ENCODE assay signal across 20 cellular contexts in the genomic region with DNA sequence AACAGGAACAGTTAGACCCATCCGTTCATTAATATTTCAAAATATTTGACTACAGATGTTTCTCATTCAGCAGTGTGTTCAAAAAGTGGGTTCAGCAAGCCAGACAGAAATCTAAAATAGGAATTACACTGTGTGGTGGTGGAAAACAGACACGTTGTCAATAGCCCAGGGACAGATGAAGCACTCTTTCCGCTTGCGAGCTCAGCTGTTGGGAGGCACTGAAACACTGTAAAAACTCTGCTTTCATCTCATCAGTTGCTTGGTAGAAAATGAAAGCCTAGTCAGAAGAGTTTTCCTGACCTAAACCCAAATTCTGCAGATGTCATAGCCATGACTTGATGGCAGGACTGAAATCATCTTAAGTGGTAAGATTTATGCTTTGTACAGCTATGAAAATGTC. TPM values are rescaled to one million over a fixed set of nuclear protein-coding genes. Genes with fewer than 3 reads are reported as not detected.
A peak's percentile ranks its signal among the peaks of the same experiment; 100 is the strongest.
DNase-seq lines count a peak whose midpoint lies in the region; ATAC-seq lines count a peak whose summit lies in the region.
"Had no signal": no experiment of that assay in that cellular context is flagged by ENCODE, and none has a peak within 500 bp of the region (broad histone marks: within the 10 kb centered on the region; RNA-seq: fewer than 3 reads in every experiment).

No MANE protein-coding gene starts in this region.

- peaks cover 17% of the 10 kb centered on the region for H3K36me3 Mint-ChIP-seq in activated naive CD4-positive, alpha-beta T cell treated with anti-CD3 and anti-CD28 coated beads for 36 hours (ENCODE audit: low read depth)

- no peak overlapping the region for H3K4me3 ChIP-seq in aorta (ENCODE audit: low read length in 2 of 2)
- H3K4me3 ChIP-seq: colonic mucosa, psoas muscle had no signal

- no peaks in the 10 kb centered on the region for H3K27me3 ChIP-seq in aorta (ENCODE audit: control insufficient read depth in 1 of 2, insufficient read depth in 2 of 2, low read length in 1 of 2)
- H3K27me3 ChIP-seq: colonic mucosa had no signal

- no peaks in the 10 kb centered on the region for H3K9me3 Mint-ChIP-seq in activated naive CD4-positive, alpha-beta T cell treated with anti-CD3 and anti-CD28 coated beads for 36 hours
- H3K9me3 Mint-ChIP-seq: H9; nephron progenitor cell; stimulated activated memory B cell treated with anti-CD40 and anti-IgM and Interleukin-4, amounts not matched to agents 10 μg/mL and 1 μg/mL and 100 μg/mL, for 72 hours had no signal

- ATAC-seq in aorta (ENCODE audit: low FRiP score) (peak; percentile 38), GM21619 (IDR thresholded peaks at IDR 0.05; ENCODE audit: unreplicated experiment) (no peak), HG03196 (IDR thresholded peaks at IDR 0.05; ENCODE audit: unreplicated experiment) (no peak)
- ATAC-seq: psoas muscle; stimulated activated memory B cell treated with anti-CD40 and anti-IgM and Interleukin-4, amounts not matched to agents 10 μg/mL and 1 μg/mL and 100 μg/mL, for 72 hours had no signal

- peak; percentile 13 for DNase-seq in activated naive CD4-positive, alpha-beta T cell treated with anti-CD3 and anti-CD28 coated beads for 36 hours
- DNase-seq in activated naive CD4-positive, alpha-beta T cell treated with anti-CD3 and anti-CD28 coated beads, Interleukin-2, amount 50 U/mL, for 16 hours: no peak
- DNase-seq in OCI-M1 (lab: John Stamatoyannopoulos, UW) (peak; percentile 77), foreskin melanocyte (peak; percentile 51), aorta (no peak)
- DNase-seq: AML-193; Caco-2; colonic mucosa; H9; kidney glomerular epithelial cell; mesendoderm; NCI-H1048; NCI-H2029 treated with DMSO at 0.1 percent for 48 hours; NCI-H446 treated with DMSO at 0.1 percent for 48 hours; nephron progenitor cell; psoas muscle; stimulated activated CD4-positive, alpha-beta T cell treated with anti-CD3 and anti-CD28 coated beads, Interleukin-12 subunit alpha, Interleukin-12 subunit beta, amount 100 ng/mL, for 4 hours had no signal

- H3K4me1 ChIP-seq in aorta (ENCODE audit: control insufficient read depth in 1 of 2, insufficient read depth in 2 of 2, low read length in 2 of 2): peaks cover 6 to 7% of the 10 kb centered on the region in 2 donors
- H3K4me1 ChIP-seq: colonic mucosa, psoas muscle had no signal

- no peak overlapping the region for H3K27ac Mint-ChIP-seq in activated naive CD4-positive, alpha-beta T cell treated with anti-CD3 and anti-CD28 coated beads for 36 hours
- H3K27ac Mint-ChIP-seq: nephron progenitor cell; stimulated activated memory B cell treated with anti-CD40 and anti-IgM and Interleukin-4, amounts not matched to agents 10 μg/mL and 1 μg/mL and 100 μg/mL, for 72 hours had no signal

- WGBS in aorta, 2 donors: 34 to 39% methylated on average over 4 of the region's 4 CpGs

- H3K27me3 Mint-ChIP-seq in activated naive CD4-positive, alpha-beta T cell treated with anti-CD3 and anti-CD28 coated beads for 36 hours (ENCODE audit: low read depth): no peaks in the 10 kb centered on the region
- H3K27me3 Mint-ChIP-seq: stimulated activated memory B cell treated with anti-CD40 and anti-IgM and Interleukin-4, amounts not matched to agents 10 μg/mL and 1 μg/mL and 100 μg/mL, for 72 hours had no signal

- CTCF ChIA-PET in activated naive CD4-positive, alpha-beta T cell treated with anti-CD3 and anti-CD28 coated beads for 36 hours (lab: Charles Lee): no interaction called here

- peak overlapping the region; percentile 85 to 93 for H3K27ac ChIP-seq in aorta (ENCODE audit: low read depth in 1 of 2, low read length in 2 of 2)
- H3K27ac ChIP-seq: colonic mucosa, psoas muscle had no signal

- H3K36me3 ChIP-seq in aorta (ENCODE audit: control insufficient read depth in 1 of 2, insufficient read depth in 2 of 2, low read length in 1 of 2): peaks cover 0 to 6% of the 10 kb centered on the region in 2 donors
- H3K36me3 ChIP-seq: colonic mucosa had no signal

- no peak overlapping the region for H3K4me3 Mint-ChIP-seq in activated naive CD4-positive, alpha-beta T cell treated with anti-CD3 and anti-CD28 coated beads for 36 hours
- H3K4me3 Mint-ChIP-seq: H9; nephron progenitor cell; stimulated activated memory B cell treated with anti-CD40 and anti-IgM and Interleukin-4, amounts not matched to agents 10 μg/mL and 1 μg/mL and 100 μg/mL, for 72 hours had no signal

- intact Hi-C loops in activated naive CD4-positive, alpha-beta T cell treated with anti-CD3 and anti-CD28 coated beads for 36 hours (cut with micrococcal nuclease): no loop called here
- intact Hi-C loops in aorta (cut with DNase I): loop anchor here in 1 of 2 donors (5.0 kb wide), 1 partner anchor 40 kb away; a partner anchor contains a TSS

- peaks cover 3% of the 10 kb centered on the region for H3K4me1 Mint-ChIP-seq in activated naive CD4-positive, alpha-beta T cell treated with anti-CD3 and anti-CD28 coated beads for 36 hours (ENCODE audit: low read depth)

- H3K9me3 ChIP-seq in aorta (ENCODE audit: control insufficient read depth, low read length): no peaks in the 10 kb centered on the region
- H3K9me3 ChIP-seq: Caco-2, colonic mucosa, psoas muscle had no signal

RNA-seq across cellular contexts. Expression of a gene that starts 38.5 kb away (rescaled TPM):
- under 1 TPM; 0.44 to 0.60 TPM for total RNA-seq in activated naive CD4-positive, alpha-beta T cell treated with anti-CD3 and anti-CD28 coated beads for 36 hours
- 1 to 10 TPM; 1.8 to 2.8 TPM for total RNA-seq in aorta
- 1 to 10 TPM; 1.1 to 3.4 TPM for polyA plus RNA-seq in aorta

RNA-seq across cellular contexts. Expression of a gene that starts 39.4 kb away (rescaled TPM):
- 10 to 100 TPM; 10.5 to 13.6 TPM for total RNA-seq in activated naive CD4-positive, alpha-beta T cell treated with anti-CD3 and anti-CD28 coated beads for 36 hours
- total RNA-seq in aorta: 10 to 100 TPM; 22.2 to 38.6 TPM
- 10 to 100 TPM; 18.9 to 40.5 TPM for polyA plus RNA-seq in aorta

Comparison
In these comparisons a context has a peak if more than half of its experiments do, and no peak if none do; other contexts are left out.
1. DNase-seq: peak in activated naive CD4-positive, alpha-beta T cell treated with anti-CD3 and anti-CD28 coated beads for 36 hours (single experiment), OCI-M1 (single experiment) and foreskin melanocyte (single experiment); none in activated naive CD4-positive, alpha-beta T cell treated with anti-CD3 and anti-CD28 coated beads, Interleukin-2, amount 50 U/mL, for 16 hours (single experiment) and aorta (0 of 2).